ENCODE assay signal across 8 cellular contexts in genomic region chr11:66267379-66268209, GRCh38. TPM values are rescaled to one million over a fixed set of nuclear protein-coding genes. Genes with fewer than 3 reads are reported as not detected.
DNase-seq lines count a peak whose midpoint lies in the region; ATAC-seq and TF ChIP-seq lines count a peak whose summit lies in the region.

No MANE protein-coding gene starts in this region.

- no peaks in the 10 kb centered on the region for H3K27me3 Mint-ChIP-seq in activated CD8-positive, alpha-beta T cell treated with anti-CD3 and anti-CD28 coated beads, Interleukin-2, amount 10 ng/mL, durations not matched to agents 7 days and 5 days (ENCODE audit: low read depth)

- peaks cover 31% of the 10 kb centered on the region for H3K36me3 ChIP-seq in ectodermal cell (ENCODE audit: control insufficient read depth, insufficient read depth, low read length)

- no peaks in the 10 kb centered on the region for H3K4me1 ChIP-seq in ectodermal cell (ENCODE audit: control insufficient read depth, insufficient read depth, low read length)

- H3K4me3 ChIP-seq in AG04450 (ENCODE audit: low read depth, low read length) (peak overlapping the region; percentile 69), ectodermal cell (ENCODE audit: insufficient read depth, low read depth, low read length) (peak overlapping the region; percentile 98)

- peaks cover 50% of the 10 kb centered on the region for H3K36me3 Mint-ChIP-seq in activated CD8-positive, alpha-beta T cell treated with anti-CD3 and anti-CD28 coated beads, Interleukin-2, amount 10 ng/mL, durations not matched to agents 7 days and 5 days (ENCODE audit: low read depth)

- peaks cover 41% of the 10 kb centered on the region for H3K4me1 Mint-ChIP-seq in activated CD8-positive, alpha-beta T cell treated with anti-CD3 and anti-CD28 coated beads, Interleukin-2, amount 10 ng/mL, durations not matched to agents 7 days and 5 days (ENCODE audit: low read depth)

- CTCF ChIA-PET in AG04450 (lab: Charles Lee), result interaction anchor here (0.5 to 1.5 kb wide), 7 partner anchors 13 to 468 kb away, joined by 3 to 10 read pairs (median 5); no protein-coding TSS in a partner anchor
- CTCF ChIA-PET in activated CD8-positive, alpha-beta T cell treated with anti-CD3 and anti-CD28 coated beads, Interleukin-2, amount 10 ng/mL, durations not matched to agents 7 days and 5 days (lab: Charles Lee), result interaction anchor here (0.6 to 6.6 kb wide), 9 partner anchors 14 to 1534 kb away, joined by 3 to 64 read pairs (median 3); partner anchors contain the start of gene MUS81

- 1 to 2% methylated on average over 61 of the region's 61 CpGs for WGBS in ectodermal cell, 2 experiments

- H3K27ac ChIP-seq in AG04450 (ENCODE audit: low read depth, low read length) (peak overlapping the region; percentile 89), ectodermal cell (ENCODE audit: insufficient read depth, low read depth, low read length, poor library complexity, severe bottlenecking) (peak overlapping the region; percentile 64)

- peak overlapping the region; percentile 98 for H3K27ac Mint-ChIP-seq in activated CD8-positive, alpha-beta T cell treated with anti-CD3 and anti-CD28 coated beads, Interleukin-2, amount 10 ng/mL, durations not matched to agents 7 days and 5 days

- DNase-seq in AG04450 (ENCODE audit: low read depth, low spot score) (peak; percentile 58), NCI-H748 (lab: John Stamatoyannopoulos, UW; ENCODE audit: unreplicated experiment) (peak; percentile 81), lung microvascular endothelial cell (ENCODE audit: low read depth in 2 of 2) (peak; percentile 91 to 95)
- peak; percentile 90 for DNase-seq in activated CD8-positive, alpha-beta T cell treated with anti-CD3 and anti-CD28 coated beads, Interleukin-2, amount 10 ng/mL, durations not matched to agents 7 days and 5 days
- peak; percentile 73 to 84 (median 74) for DNase-seq in stimulated activated CD4-positive, alpha-beta T cell treated with anti-CD3 and anti-CD28 coated beads, TNF-alpha, amount 100 ng/mL, for 24 hours (ENCODE audit: low read depth in 3 of 3)

- H3K9me3 ChIP-seq in AG04450 (ENCODE audit: control insufficient read depth, insufficient read depth, low read length), result peaks cover 3% of the 10 kb centered on the region; the same call in 1 of the 2 replicates
- no peaks in the 10 kb centered on the region for H3K9me3 ChIP-seq in ectodermal cell (ENCODE audit: control insufficient read depth, low read length)

- TF ChIP-seq CTCF in AG04450 (IDR thresholded peaks at IDR 0.05; ENCODE audit: low read depth, low read length), result peak; percentile 38

- peak overlapping the region; percentile 84 for H3K4me3 Mint-ChIP-seq in activated CD8-positive, alpha-beta T cell treated with anti-CD3 and anti-CD28 coated beads, Interleukin-2, amount 10 ng/mL, durations not matched to agents 7 days and 5 days

- POLR2A ChIA-PET in AG04450 (lab: Yijun Ruan, JAX), result interaction anchor here (0.6 to 2.6 kb wide), 14 partner anchors 8 to 415 kb away, joined by 3 to 13 read pairs (median 3); partner anchors contain the start of genes CCDC85B, RIN1 and YIF1A
- POLR2A ChIA-PET in activated CD8-positive, alpha-beta T cell treated with anti-CD3 and anti-CD28 coated beads, Interleukin-2, amount 10 ng/mL, durations not matched to agents 7 days and 5 days (lab: Charles Lee), result interaction anchor here (0.6 to 1.8 kb wide), 12 partner anchors 11 to 396 kb away, joined by 3 to 15 read pairs (median 4); partner anchors contain the start of genes RBM14 and YIF1A

- H3K27me3 ChIP-seq in AG04450 (ENCODE audit: control insufficient read depth, insufficient read depth, low read length), result no peaks in the 10 kb centered on the region
- H3K27me3 ChIP-seq in ectodermal cell (ENCODE audit: control insufficient read depth, insufficient read depth, low read length, poor library complexity, severe bottlenecking), result no peaks in the 10 kb centered on the region

- ATAC-seq in GM18861 (IDR thresholded peaks at IDR 0.05; ENCODE audit: unreplicated experiment) (peak; percentile 25), HG03095 (IDR thresholded peaks at IDR 0.05; ENCODE audit: unreplicated experiment) (peak; percentile 40)
- peak; percentile 65 for ATAC-seq in activated CD8-positive, alpha-beta T cell treated with anti-CD3 and anti-CD28 coated beads, Interleukin-2, amount 10 ng/mL, durations not matched to agents 7 days and 5 days

- H3K9me3 Mint-ChIP-seq in activated CD8-positive, alpha-beta T cell treated with anti-CD3 and anti-CD28 coated beads, Interleukin-2, amount 10 ng/mL, durations not matched to agents 7 days and 5 days (ENCODE audit: insufficient read depth), result no peaks in the 10 kb centered on the region

RNA-seq across cellular contexts. Expression of gene RAB1B, which starts 0.8 kb away (rescaled TPM):
- polyA plus RNA-seq in AG04450 (2011; rRNA removed), result 127 and 183 TPM in 2 replicates
- polyA minus RNA-seq in AG04450 (2011; rRNA and poly(A)+ RNA removed), result 142 and 181 TPM in 2 replicates
- total RNA-seq in activated CD8-positive, alpha-beta T cell treated with anti-CD3 and anti-CD28 coated beads, Interleukin-2, amount 10 ng/mL, durations not matched to agents 7 days and 5 days, result 100 to 1,000 TPM; 160 to 170 TPM
- polyA plus RNA-seq in ectodermal cell (2013, experiment 1 of 4), result 123 TPM
- polyA plus RNA-seq in ectodermal cell (2013, experiment 2 of 4), result 123 TPM
- polyA plus RNA-seq in ectodermal cell (2013, experiment 3 of 4), result 104 TPM
- 116 TPM for polyA plus RNA-seq in ectodermal cell (2013, experiment 4 of 4)
- 64.1 and 70.8 TPM in 2 replicates for total RNA-seq in lung microvascular endothelial cell

RNA-seq across cellular contexts. Expression of gene KLC2, which starts 10.1 kb away (rescaled TPM):
- 6.4 and 8.5 TPM in 2 replicates for polyA plus RNA-seq in AG04450 (2011; rRNA removed)
- 10.9 and 14.9 TPM in 2 replicates for polyA minus RNA-seq in AG04450 (2011; rRNA and poly(A)+ RNA removed)
- 10 to 100 TPM; 53.5 to 59.8 TPM for total RNA-seq in activated CD8-positive, alpha-beta T cell treated with anti-CD3 and anti-CD28 coated beads, Interleukin-2, amount 10 ng/mL, durations not matched to agents 7 days and 5 days
- polyA plus RNA-seq in ectodermal cell (2013, experiment 1 of 4), result 58.2 TPM
- 64.4 TPM for polyA plus RNA-seq in ectodermal cell (2013, experiment 2 of 4)
- 55.0 TPM for polyA plus RNA-seq in ectodermal cell (2013, experiment 3 of 4)
- 50.5 TPM for polyA plus RNA-seq in ectodermal cell (2013, experiment 4 of 4)
- total RNA-seq in lung microvascular endothelial cell, result 7.3 and 8.7 TPM in 2 replicates

RNA-seq across cellular contexts. Expression of gene CNIH2, which starts 10.4 kb away (rescaled TPM):
- polyA plus RNA-seq in AG04450 (2011; rRNA removed), result 2.0 and 2.8 TPM in 2 replicates
- polyA minus RNA-seq in AG04450 (2011; rRNA and poly(A)+ RNA removed), result 1.4 and 1.6 TPM in 2 replicates
- total RNA-seq in activated CD8-positive, alpha-beta T cell treated with anti-CD3 and anti-CD28 coated beads, Interleukin-2, amount 10 ng/mL, durations not matched to agents 7 days and 5 days, result 1 to 10 TPM; 2.7 to 3.6 TPM
- polyA plus RNA-seq in ectodermal cell (2013, experiment 1 of 4), result 43.9 TPM
- 33.4 TPM for polyA plus RNA-seq in ectodermal cell (2013, experiment 2 of 4)
- polyA plus RNA-seq in ectodermal cell (2013, experiment 3 of 4), result 39.5 TPM
- 41.3 TPM for polyA plus RNA-seq in ectodermal cell (2013, experiment 4 of 4)
- under 0.01 TPM in 1 of 2 replicates, not detected in the other for total RNA-seq in lung microvascular endothelial cell

RNA-seq across cellular contexts. Expression of gene YIF1A, which starts 21.3 kb away (rescaled TPM):
- 126 and 140 TPM in 2 replicates for polyA plus RNA-seq in AG04450 (2011; rRNA removed)
- polyA minus RNA-seq in AG04450 (2011; rRNA and poly(A)+ RNA removed), result 175 and 209 TPM in 2 replicates
- 10 to 100 TPM; 46.6 to 58.6 TPM for total RNA-seq in activated CD8-positive, alpha-beta T cell treated with anti-CD3 and anti-CD28 coated beads, Interleukin-2, amount 10 ng/mL, durations not matched to agents 7 days and 5 days
- 30.8 TPM for polyA plus RNA-seq in ectodermal cell (2013, experiment 1 of 4)
- polyA plus RNA-seq in ectodermal cell (2013, experiment 2 of 4), result 33.2 TPM
- 35.0 TPM for polyA plus RNA-seq in ectodermal cell (2013, experiment 3 of 4)
- 34.7 TPM for polyA plus RNA-seq in ectodermal cell (2013, experiment 4 of 4)
- 95.9 and 136 TPM in 2 replicates for total RNA-seq in lung microvascular endothelial cell

RNA-seq across cellular contexts. Expression of gene TMEM151A, which starts 24.1 kb away (rescaled TPM):
- polyA plus RNA-seq in AG04450 (2011; rRNA removed), result not detected in 2 replicates
- polyA minus RNA-seq in AG04450 (2011; rRNA and poly(A)+ RNA removed), result not detected in 2 replicates
- not detected for total RNA-seq in activated CD8-positive, alpha-beta T cell treated with anti-CD3 and anti-CD28 coated beads, Interleukin-2, amount 10 ng/mL, durations not matched to agents 7 days and 5 days
- not detected for polyA plus RNA-seq in ectodermal cell (2013, experiment 1 of 4)
- 0.07 TPM for polyA plus RNA-seq in ectodermal cell (2013, experiment 2 of 4)
- polyA plus RNA-seq in ectodermal cell (2013, experiment 3 of 4), result 0.21 TPM
- 0.12 TPM for polyA plus RNA-seq in ectodermal cell (2013, experiment 4 of 4)
- total RNA-seq in lung microvascular endothelial cell, result under 0.01 TPM in 1 of 2 replicates, not detected in the other

Comparison
In these comparisons a context has a peak if more than half of its experiments do, and no peak if none do; other contexts are left out.
1. Peak in every context shown above with its lines: DNase-seq, ATAC-seq, H3K4me3 ChIP-seq and H3K27ac ChIP-seq.